Comparison of ENCODE assay signal across 9 cellular contexts in genomic region chr5:38783011-38783551, GRCh38.
DNase-seq lines count a peak whose midpoint lies in the region; ATAC-seq, FAIRE-seq and TF ChIP-seq lines count a peak whose summit lies in the region.
"Had no signal": no experiment of that assay in that cellular context is flagged by ENCODE, and none has a peak within 500 bp of the region (broad histone marks: within the 10 kb centered on the region; RNA-seq: fewer than 3 reads in every experiment).

No MANE protein-coding gene starts in this region.

- CTCF ChIA-PET in activated CD8-positive, alpha-beta memory T cell treated with anti-CD3 and anti-CD28 coated beads, Interleukin-2, amount 10 ng/mL, durations not matched to agents 7 days and 5 days (lab: Charles Lee) = interaction anchor here (1.5 kb wide), 1 partner anchor 341 kb away, joined by 5 read pairs; no protein-coding TSS in a partner anchor

- peak; percentile 27; the same call in 1 of the 2 replicates for TF ChIP-seq CTCF in HFFc6 (IDR thresholded peaks at IDR 0.05)

- DNase-seq in HFFc6 = peak; percentile 91
- DNase-seq in RPMI7951 (ENCODE audit: low read depth) = peak; percentile 93
- DNase-seq in glomerular visceral epithelial cell (ENCODE audit: extremely low spot score) = peak; percentile 98
- peak; percentile 2 for DNase-seq in small intestine
- no peak for DNase-seq in activated CD8-positive, alpha-beta memory T cell treated with anti-CD3 and anti-CD28 coated beads, Interleukin-2, amount 10 ng/mL, durations not matched to agents 7 days and 5 days
- DNase-seq in T-helper 1 cell = no peak
- DNase-seq: activated CD8-positive, alpha-beta T cell treated with anti-CD3 and anti-CD28 coated beads for 36 hours had no signal

- no peak for ATAC-seq in activated CD8-positive, alpha-beta memory T cell treated with anti-CD3 and anti-CD28 coated beads, Interleukin-2, amount 10 ng/mL, durations not matched to agents 7 days and 5 days
- no peak for ATAC-seq in HG03025 (IDR thresholded peaks at IDR 0.05; ENCODE audit: low FRiP score, unreplicated experiment)
- no peak for ATAC-seq in HG03135 (IDR thresholded peaks at IDR 0.05; ENCODE audit: unreplicated experiment)
- ATAC-seq: activated CD8-positive, alpha-beta T cell treated with anti-CD3 and anti-CD28 coated beads for 36 hours had no signal

- H3K4me3 Mint-ChIP-seq in HFFc6 = peak overlapping the region; percentile 28; the same call in 1 of the 2 replicates
- no peak overlapping the region for H3K4me3 Mint-ChIP-seq in activated CD8-positive, alpha-beta memory T cell treated with anti-CD3 and anti-CD28 coated beads, Interleukin-2, amount 10 ng/mL, durations not matched to agents 7 days and 5 days
- H3K4me3 Mint-ChIP-seq: activated CD8-positive, alpha-beta T cell treated with anti-CD3 and anti-CD28 coated beads for 36 hours had no signal

- no peaks in the 10 kb centered on the region for H3K4me1 ChIP-seq in small intestine (ENCODE audit: control insufficient read depth in 2 of 2, insufficient read depth in 1 of 2, low read depth in 1 of 2, low read length in 1 of 2)

- no peaks in the 10 kb centered on the region; the same call in 1 of the 2 replicates for H3K27me3 Mint-ChIP-seq in HFFc6 (ENCODE audit: insufficient read depth)
- H3K27me3 Mint-ChIP-seq in activated CD8-positive, alpha-beta memory T cell treated with anti-CD3 and anti-CD28 coated beads, Interleukin-2, amount 10 ng/mL, durations not matched to agents 7 days and 5 days = peaks cover 12% of the 10 kb centered on the region

- H3K27me3 ChIP-seq in small intestine (ENCODE audit: control insufficient read depth in 2 of 2, insufficient read depth in 2 of 2, low read length in 2 of 2) = no peaks in the 10 kb centered on the region

- no peak overlapping the region for H3K4me3 ChIP-seq in small intestine (ENCODE audit: low read depth in 1 of 2, low read length in 2 of 2)

- peaks cover 7% of the 10 kb centered on the region; the same call in 1 of the 2 replicates for H3K36me3 Mint-ChIP-seq in HFFc6 (ENCODE audit: low read depth)
- no peaks in the 10 kb centered on the region for H3K36me3 Mint-ChIP-seq in activated CD8-positive, alpha-beta memory T cell treated with anti-CD3 and anti-CD28 coated beads, Interleukin-2, amount 10 ng/mL, durations not matched to agents 7 days and 5 days

- H3K27ac ChIP-seq in small intestine (ENCODE audit: low read depth in 1 of 2, low read length in 1 of 2) = peak overlapping the region in 1 of 2 donors; percentile 80

- no peaks in the 10 kb centered on the region for H3K36me3 ChIP-seq in small intestine (ENCODE audit: control insufficient read depth in 2 of 2, insufficient read depth in 2 of 2, low read length in 2 of 2)

- FAIRE-seq in small intestine (lab: Jason Lieb, UNC) = no peak

- no peaks in the 10 kb centered on the region for H3K9me3 Mint-ChIP-seq in HFFc6
- peaks cover 2% of the 10 kb centered on the region for H3K9me3 Mint-ChIP-seq in activated CD8-positive, alpha-beta memory T cell treated with anti-CD3 and anti-CD28 coated beads, Interleukin-2, amount 10 ng/mL, durations not matched to agents 7 days and 5 days (ENCODE audit: low read depth)

- peaks cover 29% of the 10 kb centered on the region for H3K4me1 Mint-ChIP-seq in HFFc6 (ENCODE audit: low read depth)
- peaks cover 2% of the 10 kb centered on the region for H3K4me1 Mint-ChIP-seq in activated CD8-positive, alpha-beta memory T cell treated with anti-CD3 and anti-CD28 coated beads, Interleukin-2, amount 10 ng/mL, durations not matched to agents 7 days and 5 days

- no peaks in the 10 kb centered on the region for H3K9me3 ChIP-seq in small intestine (ENCODE audit: control insufficient read depth, low read depth)

- 26 to 42% (median 41%) methylated on average over 2 of the region's 2 CpGs for WGBS in small intestine, 3 donors

- H3K27ac Mint-ChIP-seq in HFFc6 = peak overlapping the region; percentile 92
- no peak overlapping the region for H3K27ac Mint-ChIP-seq in activated CD8-positive, alpha-beta memory T cell treated with anti-CD3 and anti-CD28 coated beads, Interleukin-2, amount 10 ng/mL, durations not matched to agents 7 days and 5 days
- H3K27ac Mint-ChIP-seq: activated CD8-positive, alpha-beta T cell treated with anti-CD3 and anti-CD28 coated beads for 36 hours had no signal

Comparison
In these comparisons a context has a peak if more than half of its experiments do, and no peak if none do; other contexts are left out.
1. DNase-seq: peak in HFFc6 (single experiment), RPMI7951 (single experiment), glomerular visceral epithelial cell (single experiment) and small intestine (single experiment); none in activated CD8-positive, alpha-beta memory T cell treated with anti-CD3 and anti-CD28 coated beads, Interleukin-2, amount 10 ng/mL, durations not matched to agents 7 days and 5 days (single experiment) and T-helper 1 cell (0 of 5).